Comparison of ENCODE assay signal across 8 cellular contexts in the genomic region with DNA sequence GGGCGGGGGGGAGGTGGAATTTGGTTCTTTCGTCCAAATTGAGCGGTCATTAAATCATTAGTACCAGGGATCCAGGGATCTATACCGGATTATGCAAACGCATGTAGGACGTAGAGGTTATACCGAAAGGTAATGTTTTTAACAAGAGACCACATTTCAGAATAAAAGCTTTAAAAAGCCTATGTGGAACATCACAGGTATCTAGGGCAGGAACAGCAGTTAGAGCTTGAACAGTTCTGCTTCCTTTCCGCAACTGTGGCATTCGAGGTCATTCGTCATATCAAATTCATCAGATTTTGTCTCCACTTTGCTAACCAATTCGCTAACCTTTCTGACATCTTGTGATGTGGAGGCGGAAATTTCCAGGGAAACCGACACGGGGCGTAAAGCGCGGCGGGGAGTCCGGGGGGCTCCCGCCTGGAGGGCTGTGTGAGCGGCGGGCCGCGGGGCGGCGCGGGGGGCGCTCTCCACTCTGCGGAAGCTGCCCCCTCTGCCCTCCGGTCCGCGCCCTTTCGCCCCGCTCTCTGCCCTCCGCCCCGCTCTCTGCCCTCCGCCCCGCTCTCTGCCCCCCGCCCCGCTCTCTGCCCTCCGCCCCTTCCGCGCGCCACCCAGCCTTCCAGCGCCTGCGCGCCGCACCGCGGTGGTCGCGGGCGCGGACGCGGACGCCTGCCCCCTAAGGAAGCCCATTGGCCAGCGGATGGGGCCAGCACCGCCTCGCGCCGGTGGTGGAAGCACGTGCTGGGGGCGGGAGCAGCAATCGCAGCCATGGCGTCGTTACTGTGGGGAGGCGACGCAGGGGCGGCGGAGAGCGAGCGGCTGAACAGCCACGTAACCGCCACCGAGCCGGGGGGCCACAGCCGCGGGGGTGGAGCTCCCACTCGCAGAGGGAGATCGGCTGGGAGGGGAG. TPM values are rescaled to one million over a fixed set of nuclear protein-coding genes. Genes with fewer than 3 reads are reported as not detected.
DNase-seq lines count a peak whose midpoint lies in the region; ATAC-seq and TF ChIP-seq lines count a peak whose summit lies in the region.

A gene (plus strand): TSS at position 756 of the 907 bp plus-strand sequence. CDS start 10 bp downstream, at position 766.

- H3K4me1 ChIP-seq in HEK293 (ENCODE audit: control insufficient read depth, insufficient read depth, low read length) (no peaks in the 10 kb centered on the region), PC-9 (replicated peaks; ENCODE audit: insufficient read depth) (no peaks in the 10 kb centered on the region), lower lobe of right lung (peaks cover 19% of the 10 kb centered on the region)

- H3K36me3 ChIP-seq in HEK293 (ENCODE audit: control insufficient read depth in 2 of 2, insufficient read depth in 1 of 2, low read length in 2 of 2) (peaks cover 0 to 12% of the 10 kb centered on the region in 2 experiments; a peak in 2 of 3 replicates), PC-9 (ENCODE audit: low read depth) (no peaks in the 10 kb centered on the region; the same call in 1 of the 2 replicates), lower lobe of right lung (peaks cover 13% of the 10 kb centered on the region)

- H3K36me3 Mint-ChIP-seq in chondrocyte (ENCODE audit: low read depth) = peaks cover 5% of the 10 kb centered on the region

- WGBS in lower leg skin, 2 donors = 2 to 3% methylated on average over 27 to 61 of the region's 81 CpGs

- H3K27ac Mint-ChIP-seq in chondrocyte (ENCODE audit: unreplicated experiment) = no peak within 1 kb of the TSS

- no TSS peak for BruUV-seq in PC-9 (replicated peaks; lab: Mats Ljungman, UMichigan)

- CTCF ChIA-PET in HEK293 (lab: Yijun Ruan, JAX) = interaction anchor here (0.8 to 1.1 kb wide), 3 partner anchors 16 to 23 kb away, joined by 3 to 4 read pairs (median 3); no protein-coding TSS in a partner anchor
- CTCF ChIA-PET in PC-9 (lab: Charles Lee) = no interaction called here

- H3K4me2 ChIP-seq in PC-9 = peak within 1 kb of the TSS; percentile 81

- H3K27ac ChIP-seq in HEK293 (ENCODE audit: extremely low read depth, low read depth, low read length) = no peak within 1 kb of the TSS
- H3K27ac ChIP-seq in PC-9 = no peak within 1 kb of the TSS
- H3K27ac ChIP-seq in lower lobe of right lung = no peak within 1 kb of the TSS
- peak within 1 kb of the TSS; percentile 66 for H3K27ac ChIP-seq in substantia nigra (ENCODE audit: low read depth, low read length, poor library complexity, severe bottlenecking)

- peaks cover 39% of the 10 kb centered on the region for H3K27me3 Mint-ChIP-seq in chondrocyte (ENCODE audit: low read depth)

- H3K79me2 ChIP-seq in PC-9 (ENCODE audit: low read depth) = peaks cover 10% of the 10 kb centered on the region

- intact Hi-C loops in PC-9 (cut with micrococcal nuclease; ENCODE audit: unreplicated experiment) (no loop called here), lower lobe of right lung (cut with DNase I) (no loop called here), lower leg skin (cut with DNase I; ENCODE audit: low total_unique reads) (no loop called here)

- H3K4me1 Mint-ChIP-seq in chondrocyte (ENCODE audit: low read depth) = peaks cover 20% of the 10 kb centered on the region

- TF ChIP-seq CTCF in HEK293 (tag by site-specific recombination; IDR thresholded peaks at IDR 0.05) (no peak), PC-9 (conservative IDR thresholded peaks at IDR 0.05) (no peak), chondrocyte (IDR thresholded peaks at IDR 0.05) (no peak), lower lobe of right lung (IDR thresholded peaks at IDR 0.05) (no peak), lower leg skin (IDR thresholded peaks at IDR 0.05) (no peak)

- H4K20me1 ChIP-seq in PC-9 (ENCODE audit: insufficient read depth) = no peaks in the 10 kb centered on the region

- no peak for DNase-seq in PC-9
- peak; percentile 87 for DNase-seq in chondrocyte (ENCODE audit: low spot score)
- no peak for DNase-seq in lower lobe of right lung
- peak in 33 of 49 donors; percentile 2 to 85 (median 39) for DNase-seq in substantia nigra (lab: John Stamatoyannopoulos, UW)
- DNase-seq in NCI-H1436 treated with DMSO at 0.1 percent for 48 hours (lab: John Stamatoyannopoulos, UW) = no peak
- DNase-seq in NCI-H1694 treated with DMSO at 0.1 percent for 48 hours (lab: John Stamatoyannopoulos, UW) = no peak
- no peak for DNase-seq in lower leg skin (ENCODE audit: low spot score in 2 of 2)

- POLR2A ChIA-PET in HEK293 (lab: Yijun Ruan, JAX) (interaction anchor here (0.7 to 2.4 kb wide), 5 partner anchors 7 to 308 kb away, joined by 3 to 26 read pairs (median 4); a partner anchor contains a TSS), PC-9 (lab: Charles Lee; ENCODE audit: unreplicated experiment) (interaction anchor here (0.7 kb wide), 1 partner anchor 1022 kb away, joined by 5 read pairs; no protein-coding TSS in a partner anchor)

- H3K9me3 ChIP-seq in HEK293 (ENCODE audit: control insufficient read depth, insufficient read depth, low read depth, low read length) (no peaks in the 10 kb centered on the region), PC-9 (ENCODE audit: insufficient read depth, low read depth) (no peaks in the 10 kb centered on the region), lower lobe of right lung (no peaks in the 10 kb centered on the region)

- H3K27me3 ChIP-seq in PC-9 (ENCODE audit: insufficient read depth, low read depth) (peaks cover 41% of the 10 kb centered on the region), lower lobe of right lung (ENCODE audit: low read depth) (peaks cover 32% of the 10 kb centered on the region)

- H3K4me3 ChIP-seq in HEK293 (ENCODE audit: low read depth, low read length) = peak within 1 kb of the TSS; percentile 7
- peak within 1 kb of the TSS; percentile 98; the same call in 1 of the 2 replicates for H3K4me3 ChIP-seq in PC-9
- H3K4me3 ChIP-seq in lower lobe of right lung = peak within 1 kb of the TSS; percentile 73
- no peak within 1 kb of the TSS for H3K4me3 ChIP-seq in lower leg skin (ENCODE audit: low read depth, poor library complexity, severe bottlenecking)

- no peak for TF ChIP-seq POLR2A in lower leg skin (IDR thresholded peaks at IDR 0.05)

- H3K9me2 ChIP-seq in PC-9 (ENCODE audit: insufficient read depth) = no peaks in the 10 kb centered on the region

- H3F3A ChIP-seq in PC-9 (ENCODE audit: insufficient read depth, low read depth) = peaks cover 10% of the 10 kb centered on the region

- H3K9me3 Mint-ChIP-seq in chondrocyte (ENCODE audit: low read depth) = no peaks in the 10 kb centered on the region

- peak within 1 kb of the TSS; percentile 96 for H3K4me3 Mint-ChIP-seq in chondrocyte (ENCODE audit: unreplicated experiment)

- peak in 1 of 2 donors; percentile 12 for ATAC-seq in lower lobe of right lung

- no peak within 1 kb of the TSS for H2AFZ ChIP-seq in PC-9

TF ChIP-seq in HEK293, 187 proteins besides CTCF, POLR2A, EP300 and RAD21:
- TF ChIP-seq, protein P1, sequence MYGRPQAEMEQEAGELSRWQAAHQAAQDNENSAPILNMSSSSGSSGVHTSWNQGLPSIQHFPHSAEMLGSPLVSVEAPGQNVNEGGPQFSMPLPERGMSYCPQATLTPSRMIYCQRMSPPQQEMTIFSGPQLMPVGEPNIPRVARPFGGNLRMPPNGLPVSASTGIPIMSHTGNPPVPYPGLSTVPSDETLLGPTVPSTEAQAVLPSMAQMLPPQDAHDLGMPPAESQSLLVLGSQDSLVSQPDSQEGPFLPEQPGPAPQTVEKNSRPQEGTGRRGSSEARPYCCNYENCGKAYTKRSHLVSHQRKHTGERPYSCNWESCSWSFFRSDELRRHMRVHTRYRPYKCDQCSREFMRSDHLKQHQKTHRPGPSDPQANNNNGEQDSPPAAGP (tag by site-specific recombination; IDR thresholded peaks at IDR 0.05) = no peak
- TF ChIP-seq, protein P2, sequence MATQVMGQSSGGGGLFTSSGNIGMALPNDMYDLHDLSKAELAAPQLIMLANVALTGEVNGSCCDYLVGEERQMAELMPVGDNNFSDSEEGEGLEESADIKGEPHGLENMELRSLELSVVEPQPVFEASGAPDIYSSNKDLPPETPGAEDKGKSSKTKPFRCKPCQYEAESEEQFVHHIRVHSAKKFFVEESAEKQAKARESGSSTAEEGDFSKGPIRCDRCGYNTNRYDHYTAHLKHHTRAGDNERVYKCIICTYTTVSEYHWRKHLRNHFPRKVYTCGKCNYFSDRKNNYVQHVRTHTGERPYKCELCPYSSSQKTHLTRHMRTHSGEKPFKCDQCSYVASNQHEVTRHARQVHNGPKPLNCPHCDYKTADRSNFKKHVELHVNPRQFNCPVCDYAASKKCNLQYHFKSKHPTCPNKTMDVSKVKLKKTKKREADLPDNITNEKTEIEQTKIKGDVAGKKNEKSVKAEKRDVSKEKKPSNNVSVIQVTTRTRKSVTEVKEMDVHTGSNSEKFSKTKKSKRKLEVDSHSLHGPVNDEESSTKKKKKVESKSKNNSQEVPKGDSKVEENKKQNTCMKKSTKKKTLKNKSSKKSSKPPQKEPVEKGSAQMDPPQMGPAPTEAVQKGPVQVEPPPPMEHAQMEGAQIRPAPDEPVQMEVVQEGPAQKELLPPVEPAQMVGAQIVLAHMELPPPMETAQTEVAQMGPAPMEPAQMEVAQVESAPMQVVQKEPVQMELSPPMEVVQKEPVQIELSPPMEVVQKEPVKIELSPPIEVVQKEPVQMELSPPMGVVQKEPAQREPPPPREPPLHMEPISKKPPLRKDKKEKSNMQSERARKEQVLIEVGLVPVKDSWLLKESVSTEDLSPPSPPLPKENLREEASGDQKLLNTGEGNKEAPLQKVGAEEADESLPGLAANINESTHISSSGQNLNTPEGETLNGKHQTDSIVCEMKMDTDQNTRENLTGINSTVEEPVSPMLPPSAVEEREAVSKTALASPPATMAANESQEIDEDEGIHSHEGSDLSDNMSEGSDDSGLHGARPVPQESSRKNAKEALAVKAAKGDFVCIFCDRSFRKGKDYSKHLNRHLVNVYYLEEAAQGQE (tag by site-specific recombination; IDR thresholded peaks at IDR 0.05) = peak; percentile 1; the same call in 1 of the 2 replicates

RNA-seq across cellular contexts. Expression of the gene that starts here (rescaled TPM):
- total RNA-seq in PC-9 (2021) (0.26 TPM in 1 of 2 replicates, not detected in the other), chondrocyte (not detected in 3 replicates), lower lobe of right lung (not detected), lower leg skin (under 1 TPM in 2 of 4 donors, not detected in 2; 0.17 to 0.42 TPM)

Comparison
In these comparisons a context has a peak if more than half of its experiments do, and no peak if none do; other contexts are left out.
1. Peak in DNase-seq in chondrocyte; RNA of the gene not detected or under 1 TPM.
2. DNase-seq: peak in substantia nigra (33 of 49); none in PC-9 (0 of 2), lower lobe of right lung (single experiment), NCI-H1436 treated with DMSO at 0.1 percent for 48 hours (single experiment), NCI-H1694 treated with DMSO at 0.1 percent for 48 hours (single experiment) and lower leg skin (0 of 2).